Comparison of ENCODE assay signal across 26 cellular contexts in genomic region chr5:139734517-139734916, GRCh38.
DNase-seq lines count a peak whose midpoint lies in the region; ATAC-seq and TF ChIP-seq lines count a peak whose summit lies in the region.
"Had no signal": no experiment of that assay in that cellular context is flagged by ENCODE, and none has a peak within 500 bp of the region (broad histone marks: within the 10 kb centered on the region; RNA-seq: fewer than 3 reads in every experiment).

No MANE protein-coding gene starts in this region.

- H3K9ac ChIP-seq in BLaER1, result no peak overlapping the region
- no peak overlapping the region for H3K9ac ChIP-seq in neural progenitor cell

- no peaks in the 10 kb centered on the region for H3K79me2 ChIP-seq in neural progenitor cell (ENCODE audit: low read depth)

- peak overlapping the region; percentile 59 for H2AFZ ChIP-seq in neural progenitor cell (replicated peaks)

- peak overlapping the region; percentile 78 for H3K27ac Mint-ChIP-seq in neural progenitor cell
- H3K27ac Mint-ChIP-seq: activated T-helper 17 cell treated with anti-CD3 and anti-CD28 coated beads, Interleukin-2, amount 50 U/mL, for 72 hours; CD8-positive, alpha-beta memory T cell; stimulated activated effector memory CD8-positive, alpha-beta T cell treated with anti-CD3 and anti-CD28 coated beads, Interleukin-12 subunit alpha, Interleukin-12 subunit beta, amount 100 ng/mL, for 72 hours had no signal

- TF ChIP-seq CTCF in neural progenitor cell (IDR thresholded peaks at IDR 0.05), result no peak

- H3K27me3 ChIP-seq in BLaER1, result no peaks in the 10 kb centered on the region
- H3K27me3 ChIP-seq in neural progenitor cell, result no peaks in the 10 kb centered on the region
- H3K27me3 ChIP-seq: left lung, suprapubic skin, vagina had no signal

- peaks cover 25% of the 10 kb centered on the region for H3K4me1 Mint-ChIP-seq in neural progenitor cell
- H3K4me1 Mint-ChIP-seq: activated T-helper 17 cell treated with anti-CD3 and anti-CD28 coated beads, Interleukin-2, amount 50 U/mL, for 72 hours; CD8-positive, alpha-beta memory T cell; stimulated activated effector memory CD8-positive, alpha-beta T cell treated with anti-CD3 and anti-CD28 coated beads, Interleukin-12 subunit alpha, Interleukin-12 subunit beta, amount 100 ng/mL, for 72 hours had no signal

- ATAC-seq in GM18502 (IDR thresholded peaks at IDR 0.05; ENCODE audit: poor library complexity, unreplicated experiment) (no peak), HG02678 (IDR thresholded peaks at IDR 0.05; ENCODE audit: unreplicated experiment) (no peak)
- ATAC-seq: activated T-helper 17 cell treated with anti-CD3 and anti-CD28 coated beads, Interleukin-2, amount 50 U/mL, for 72 hours had no signal

- H3K27me3 Mint-ChIP-seq in neural progenitor cell (ENCODE audit: insufficient read depth, low read depth), result peaks cover 10% of the 10 kb centered on the region
- H3K27me3 Mint-ChIP-seq: activated T-helper 17 cell treated with anti-CD3 and anti-CD28 coated beads, Interleukin-2, amount 50 U/mL, for 72 hours; CD8-positive, alpha-beta memory T cell; naive B cell had no signal

- H3K4me1 ChIP-seq in BLaER1 (peaks cover 56% of the 10 kb centered on the region), neural progenitor cell (peaks cover 19% of the 10 kb centered on the region)
- H3K4me1 ChIP-seq: left lung, vagina had no signal

- intact Hi-C loops in head of caudate nucleus (cut with DNase I), result no loop called here

- H3K36me3 ChIP-seq in BLaER1 (no peaks in the 10 kb centered on the region), neural progenitor cell (no peaks in the 10 kb centered on the region)
- H3K36me3 ChIP-seq: left lung, suprapubic skin, vagina had no signal

- no peaks in the 10 kb centered on the region for H3K36me3 Mint-ChIP-seq in neural progenitor cell
- H3K36me3 Mint-ChIP-seq: CD8-positive, alpha-beta memory T cell; naive B cell; stimulated activated effector memory CD8-positive, alpha-beta T cell treated with anti-CD3 and anti-CD28 coated beads, Interleukin-12 subunit alpha, Interleukin-12 subunit beta, amount 100 ng/mL, for 72 hours had no signal

- DNase-seq in head of caudate nucleus, result peak in 31 of 42 donors; percentile 34 to 85 (median 60)
- DNase-seq in neural progenitor cell (ENCODE audit: low spot score), result no peak
- no peak for DNase-seq in A172 (ENCODE audit: low spot score)
- no peak for DNase-seq in activated naive CD4-positive, alpha-beta T cell treated with Interleukin-2 at 50 U/mL for 16 hours
- DNase-seq: activated CD4-positive, alpha-beta T cell treated with anti-CD3 and anti-CD28 coated beads for 4 hours; activated naive CD4-positive, alpha-beta T cell treated with anti-CD3 and anti-CD28 coated beads, Interleukin-2, amount 50 U/mL, for 16 hours; amniotic stem cell; CD8-positive, alpha-beta memory T cell; DMS 273 treated with DMSO at 0.1 percent for 48 hours; effector CD8-positive, alpha-beta T cell; HCEC 1CT; left lung; mesenchymal stem cell; naive B cell; NCI-H1436; NCI-H226; Right ventricle myocardium superior; stimulated activated CD4-positive, alpha-beta T cell treated with anti-CD3 and anti-CD28 coated beads, Interleukin-15, amount 100 ng/mL, for 24 hours had no signal

- H3K27ac ChIP-seq in BLaER1, result peak overlapping the region; percentile 72; the same call in 1 of the 2 replicates
- H3K27ac ChIP-seq in angular gyrus (ENCODE audit: low read depth, low read length), result peak overlapping the region; percentile 98
- H3K27ac ChIP-seq in neural progenitor cell, result no peak overlapping the region
- H3K27ac ChIP-seq: left lung, suprapubic skin, vagina had no signal

- H3K4me3 ChIP-seq in BLaER1 (no peak overlapping the region), neural progenitor cell (no peak overlapping the region)
- H3K4me3 ChIP-seq: left lung, suprapubic skin, vagina had no signal

- no peaks in the 10 kb centered on the region for H4K20me1 ChIP-seq in BLaER1
- H4K20me1 ChIP-seq in neural progenitor cell (ENCODE audit: low read depth), result no peaks in the 10 kb centered on the region

- H3K4me2 ChIP-seq in BLaER1 (peak overlapping the region; percentile 68), neural progenitor cell (no peak overlapping the region)

- H3K9me3 ChIP-seq in BLaER1 (no peaks in the 10 kb centered on the region), neural progenitor cell (ENCODE audit: low read depth) (no peaks in the 10 kb centered on the region)
- H3K9me3 ChIP-seq: left lung, suprapubic skin, vagina had no signal

- no peaks in the 10 kb centered on the region for H3K9me3 Mint-ChIP-seq in neural progenitor cell
- H3K9me3 Mint-ChIP-seq: activated T-helper 17 cell treated with anti-CD3 and anti-CD28 coated beads, Interleukin-2, amount 50 U/mL, for 72 hours; CD8-positive, alpha-beta memory T cell; naive B cell; stimulated activated effector memory CD8-positive, alpha-beta T cell treated with anti-CD3 and anti-CD28 coated beads, Interleukin-12 subunit alpha, Interleukin-12 subunit beta, amount 100 ng/mL, for 72 hours had no signal

- H3F3A ChIP-seq in neural progenitor cell (ENCODE audit: low read depth), result peaks cover 6% of the 10 kb centered on the region

- H3K4me3 Mint-ChIP-seq in neural progenitor cell, result no peak overlapping the region
- H3K4me3 Mint-ChIP-seq: activated T-helper 17 cell treated with anti-CD3 and anti-CD28 coated beads, Interleukin-2, amount 50 U/mL, for 72 hours; CD8-positive, alpha-beta memory T cell; naive B cell; stimulated activated effector memory CD8-positive, alpha-beta T cell treated with anti-CD3 and anti-CD28 coated beads, Interleukin-12 subunit alpha, Interleukin-12 subunit beta, amount 100 ng/mL, for 72 hours had no signal

Comparison
In these comparisons a context has a peak if more than half of its experiments do, and no peak if none do; other contexts are left out.
1. DNase-seq: peak in head of caudate nucleus (31 of 42); none in neural progenitor cell (single experiment), A172 (single experiment) and activated naive CD4-positive, alpha-beta T cell treated with Interleukin-2 at 50 U/mL for 16 hours (single experiment).